15 cellular contexts compared by ENCODE assay signal in genomic region chr6:97047473-97048201, GRCh38.
A peak's percentile ranks its signal among the peaks of the same experiment; 100 is the strongest.
DNase-seq lines count a peak whose midpoint lies in the region; ATAC-seq and TF ChIP-seq lines count a peak whose summit lies in the region.
"Had no signal": no experiment of that assay in that cellular context is flagged by ENCODE, and none has a peak within 500 bp of the region (broad histone marks: within the 10 kb centered on the region; RNA-seq: fewer than 3 reads in every experiment).

No MANE protein-coding gene starts in this region.

- TF ChIP-seq CTCF in mucosa of descending colon (IDR thresholded peaks at IDR 0.05): no peak

- intact Hi-C loops in mucosa of descending colon (cut with DNase I, micrococcal nuclease): no loop called here

- H3K27ac ChIP-seq in angular gyrus (ENCODE audit: low read depth, low read length) (peak overlapping the region; percentile 7), cingulate gyrus (ENCODE audit: low read depth, low read length) (peak overlapping the region; percentile 94)
- H3K27ac ChIP-seq: A549, C4-2B had no signal

- peak; percentile 70 for ATAC-seq in mucosa of descending colon
- no peak for ATAC-seq in GM21528 (IDR thresholded peaks at IDR 0.05; ENCODE audit: low FRiP score, unreplicated experiment)
- ATAC-seq in HG02798 (IDR thresholded peaks at IDR 0.05; ENCODE audit: poor library complexity, unreplicated experiment): no peak
- ATAC-seq: A549, GM23338 had no signal

- H3K9me3 ChIP-seq in mucosa of descending colon: no peaks in the 10 kb centered on the region
- H3K9me3 ChIP-seq: A549, BE2C had no signal

- no peak overlapping the region for H3K4me3 ChIP-seq in mucosa of descending colon
- H3K4me3 ChIP-seq: A549, GM23338 had no signal

- no peaks in the 10 kb centered on the region for H3K36me3 ChIP-seq in mucosa of descending colon (ENCODE audit: low read depth)
- H3K36me3 ChIP-seq: BE2C had no signal

- DNase-seq in mucosa of descending colon: no peak
- no peak for DNase-seq in SW 1271 (lab: John Stamatoyannopoulos, UW)
- DNase-seq: BE2C; CD4-positive, alpha-beta memory T cell; COR-L47; DND-41; GDM1; H7 had no signal

- H3K4me1 ChIP-seq in mucosa of descending colon (ENCODE audit: low read depth): no peaks in the 10 kb centered on the region
- H3K4me1 ChIP-seq: A549, BE2C had no signal
